12 cellular contexts compared by ENCODE assay signal in the genomic region with DNA sequence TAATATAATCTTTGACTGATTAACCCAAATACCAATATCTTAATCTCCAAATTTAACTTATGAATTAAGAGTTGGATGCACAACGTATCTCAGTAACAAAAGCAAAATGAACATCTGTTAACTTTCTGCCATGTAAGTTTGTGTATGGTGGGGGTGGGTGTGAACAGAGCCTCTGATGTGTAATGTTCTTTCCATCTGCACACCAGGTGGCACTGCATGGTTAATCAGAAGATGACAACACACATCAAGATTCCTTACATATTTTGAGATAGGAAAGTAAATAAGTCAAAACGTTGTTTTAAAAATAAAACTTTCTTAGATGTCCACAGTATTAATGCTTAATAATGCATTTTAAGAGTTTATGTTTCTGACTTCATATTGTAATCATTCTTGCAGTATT.
DNase-seq lines count a peak whose midpoint lies in the region; ATAC-seq, FAIRE-seq and TF ChIP-seq lines count a peak whose summit lies in the region.
"Had no signal": no experiment of that assay in that cellular context is flagged by ENCODE, and none has a peak within 500 bp of the region (broad histone marks: within the 10 kb centered on the region; RNA-seq: fewer than 3 reads in every experiment).

No MANE protein-coding gene starts in this region.

- TF ChIP-seq RAD21 in A549 (conservative IDR thresholded peaks at IDR 0.05 in 1 of 2, IDR thresholded peaks at IDR 0.05 in 1 of 2) = peak; percentile 37 to 46; a peak in 4 of 5 replicates

- H3K27me3 Mint-ChIP-seq in activated T-cell treated with anti-CD3 and anti-CD28 coated beads, Interleukin-2, amount 50 U/mL, for 4 hours (ENCODE audit: low read depth) = no peaks in the 10 kb centered on the region

- H3K9me3 Mint-ChIP-seq in activated T-cell treated with anti-CD3 and anti-CD28 coated beads, Interleukin-2, amount 50 U/mL, for 4 hours = no peaks in the 10 kb centered on the region

- no peak for FAIRE-seq in A549 (lab: Jason Lieb, UNC)

- no peaks in the 10 kb centered on the region for H3K9me3 ChIP-seq in A549

- 19% methylated on average over 2 of the region's 2 CpGs for WGBS in A549 (ENCODE audit: missing lambda C conversion rate)

- H3K36me3 Mint-ChIP-seq in activated T-cell treated with anti-CD3 and anti-CD28 coated beads, Interleukin-2, amount 50 U/mL, for 4 hours (ENCODE audit: insufficient read depth) = peaks cover 23% of the 10 kb centered on the region

- peak; percentile 4 to 40 for DNase-seq in A549 (ENCODE audit: low read depth in 1 of 2, low spot score in 1 of 2)
- no peak for DNase-seq in GM12864 (ENCODE audit: low read depth)
- peak; percentile 81 for DNase-seq in NCI-H82 (lab: John Stamatoyannopoulos, UW)
- peak; percentile 7 for DNase-seq in fibroblast of gingiva (ENCODE audit: low read depth)
- DNase-seq in activated T-cell treated with anti-CD3 and anti-CD28 coated beads, Interleukin-2, amount 50 U/mL, for 4 hours = no peak
- DNase-seq in GM19238 (ENCODE audit: insufficient read length, low spot score) = no peak
- DNase-seq in NCI-H1105 (lab: John Stamatoyannopoulos, UW) = no peak
- no peak for DNase-seq in NK-92 treated with Interleukin-12 subunit alpha and Interleukin-12 subunit beta, amount 100 ng/mL, for 24 hours (lab: John Stamatoyannopoulos, UW)
- DNase-seq: activated CD4-positive, alpha-beta T cell treated with anti-CD3 and anti-CD28 coated beads for 1 hour; DMS79 treated with DMSO at 0.1 percent for 48 hours; NCI-H146 had no signal

- ATAC-seq in A549 = peak in 1 of 2 experiments; percentile 54; a peak in 1 of 6 replicates
- ATAC-seq in activated T-cell treated with anti-CD3 and anti-CD28 coated beads, Interleukin-2, amount 50 U/mL, for 4 hours = no peak

- H3K4me3 Mint-ChIP-seq in activated T-cell treated with anti-CD3 and anti-CD28 coated beads, Interleukin-2, amount 50 U/mL, for 4 hours = no peak overlapping the region

- H3K27ac ChIP-seq in A549 = no peak overlapping the region
- H3K27ac ChIP-seq: cardiac muscle cell had no signal

- no peak for TF ChIP-seq POLR2A in A549 (IDR thresholded peaks at IDR 0.05; ENCODE audit: low read length)

- no peak overlapping the region for H3K4me3 ChIP-seq in A549
- no peak overlapping the region for H3K4me3 ChIP-seq in GM12864 (ENCODE audit: low read depth, low read length)
- H3K4me3 ChIP-seq: cardiac muscle cell had no signal

- H3K4me1 Mint-ChIP-seq in activated T-cell treated with anti-CD3 and anti-CD28 coated beads, Interleukin-2, amount 50 U/mL, for 4 hours (ENCODE audit: low read depth) = no peaks in the 10 kb centered on the region

- POLR2A ChIA-PET in A549 (lab: Yijun Ruan, JAX) = no interaction called here

- TF ChIP-seq EP300 in A549 (IDR thresholded peaks at IDR 0.05) = no peak

- H3K4me1 ChIP-seq in A549 = no peaks in the 10 kb centered on the region

- peak overlapping the region; percentile 34; the same call in 1 of the 3 replicates for H3K4me2 ChIP-seq in A549

- CTCF ChIA-PET in A549 (lab: Yijun Ruan, JAX) = no interaction called here

- peak; percentile 25; the same call in 2 of the 3 replicates for TF ChIP-seq CTCF in A549 (IDR thresholded peaks at IDR 0.05)
- TF ChIP-seq CTCF in GM12864 (IDR thresholded peaks at IDR 0.05; ENCODE audit: low read depth, low read length, missing control alignments) = peak; percentile 4

TF ChIP-seq in A549, 52 proteins besides CTCF, POLR2A, EP300 and RAD21:
- TF ChIP-seq SMC3 (IDR thresholded peaks at IDR 0.05) (peak; percentile 41; the same call in 2 of the 3 replicates), CHD4 (IDR thresholded peaks at IDR 0.05; ENCODE audit: borderline replicate concordance) (no peak)

Comparison
In these comparisons a context has a peak if more than half of its experiments do, and no peak if none do; other contexts are left out.
1. DNase-seq: peak in A549 (2 of 2), NCI-H82 (single experiment) and fibroblast of gingiva (single experiment); none in GM12864 (single experiment), activated T-cell treated with anti-CD3 and anti-CD28 coated beads, Interleukin-2, amount 50 U/mL, for 4 hours (single experiment), GM19238 (single experiment), NCI-H1105 (single experiment) and NK-92 treated with Interleukin-12 subunit alpha and Interleukin-12 subunit beta, amount 100 ng/mL, for 24 hours (single experiment).